Comparison of ENCODE assay signal across 28 cellular contexts in the genomic region with DNA sequence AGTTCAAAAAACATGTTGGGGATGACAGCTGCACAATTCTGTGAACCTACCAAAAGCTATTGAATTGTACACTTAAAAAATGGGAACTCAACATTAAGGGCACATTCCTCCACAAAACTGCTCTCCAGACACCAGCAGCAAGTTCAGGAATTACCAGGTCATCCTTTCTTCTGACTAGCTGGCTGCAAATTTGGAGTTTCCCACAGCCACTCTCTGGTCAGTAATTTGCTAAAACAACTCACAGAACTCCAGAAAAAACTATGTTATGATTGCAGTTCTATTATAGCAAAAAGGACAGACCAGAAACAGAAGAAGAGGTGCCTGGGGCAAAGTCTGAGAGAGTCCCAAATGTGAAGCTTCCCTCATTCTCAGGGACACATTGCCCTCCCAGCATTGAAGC. TPM values are rescaled to one million over a fixed set of nuclear protein-coding genes. Genes with fewer than 3 reads are reported as not detected.
A peak's percentile ranks its signal among the peaks of the same experiment; 100 is the strongest.
DNase-seq lines count a peak whose midpoint lies in the region; ATAC-seq and TF ChIP-seq lines count a peak whose summit lies in the region.
"Had no signal": no experiment of that assay in that cellular context is flagged by ENCODE, and none has a peak within 500 bp of the region (broad histone marks: within the 10 kb centered on the region; RNA-seq: fewer than 3 reads in every experiment).

No MANE protein-coding gene starts in this region.

- H3K9me3 Mint-ChIP-seq in HFFc6 = no peaks in the 10 kb centered on the region
- H3K9me3 Mint-ChIP-seq: activated naive CD4-positive, alpha-beta T cell treated with anti-CD3 and anti-CD28 coated beads for 36 hours; CD14-positive monocyte; effector memory CD8-positive, alpha-beta T cell; IgD-negative memory B cell; natural killer cell treated with Interleukin-12 subunit alpha and Interleukin-12 subunit beta and Interleukin-15 and Interleukin-18, amount 100 ng/mL, for 72 hours; type B pancreatic cell had no signal

- H3K9me3 ChIP-seq in smooth muscle cell (replicated peaks; ENCODE audit: low read depth) = no peaks in the 10 kb centered on the region
- H3K9me3 ChIP-seq: adrenal gland, esophagus muscularis mucosa, ovary, spleen had no signal

- H3K9ac ChIP-seq in smooth muscle cell (ENCODE audit: low read depth) = peak overlapping the region; percentile 68

- TF ChIP-seq CTCF in HFFc6 (IDR thresholded peaks at IDR 0.05) = no peak
- no peak for TF ChIP-seq CTCF in WI38 (IDR thresholded peaks at IDR 0.05; ENCODE audit: low read depth, low read length)
- no peak for TF ChIP-seq CTCF in fibroblast of pulmonary artery (IDR thresholded peaks at IDR 0.05; ENCODE audit: low read length, missing control alignments)
- TF ChIP-seq CTCF in smooth muscle cell (IDR thresholded peaks at IDR 0.05; ENCODE audit: borderline replicate concordance, insufficient read depth, poor library complexity, severe bottlenecking) = no peak

- H3K27me3 ChIP-seq in smooth muscle cell (ENCODE audit: low read depth) = no peaks in the 10 kb centered on the region
- H3K27me3 ChIP-seq: adrenal gland, esophagus muscularis mucosa, ovary, spleen had no signal

- H3K4me1 ChIP-seq in smooth muscle cell (ENCODE audit: low read depth) = no peaks in the 10 kb centered on the region
- H3K4me1 ChIP-seq: esophagus muscularis mucosa, spleen had no signal

- no peak overlapping the region for H2AFZ ChIP-seq in smooth muscle cell (ENCODE audit: low read depth)
- H2AFZ ChIP-seq: PC-9 had no signal

- peak overlapping the region; percentile 30; the same call in 1 of the 2 replicates for H3K4me3 ChIP-seq in WI38 (ENCODE audit: low read depth, low read length)
- no peak overlapping the region for H3K4me3 ChIP-seq in fibroblast of pulmonary artery (replicated peaks; ENCODE audit: low read depth, low read length)
- H3K4me3 ChIP-seq in smooth muscle cell = no peak overlapping the region
- H3K4me3 ChIP-seq: adrenal gland, esophagus muscularis mucosa, ovary, PC-9, spleen had no signal

- no peak for ATAC-seq in left colon
- ATAC-seq: effector memory CD8-positive, alpha-beta T cell; natural killer cell treated with Interleukin-12 subunit alpha and Interleukin-12 subunit beta and Interleukin-15 and Interleukin-18, amount 100 ng/mL, for 72 hours had no signal

- peaks cover 20% of the 10 kb centered on the region for H4K20me1 ChIP-seq in smooth muscle cell (ENCODE audit: low read depth)

- peak; percentile 28 for DNase-seq in HFFc6
- peak; percentile 20 for DNase-seq in fibroblast of pulmonary artery (ENCODE audit: low read depth)
- DNase-seq in smooth muscle cell (lab: John Stamatoyannopoulos, UW; ENCODE audit: unreplicated experiment) = no peak
- no peak for DNase-seq in NCI-H2171 (lab: John Stamatoyannopoulos, UW)
- no peak for DNase-seq in left colon
- DNase-seq in NCI-H2107 treated with DMSO at 0.1 percent for 48 hours (lab: John Stamatoyannopoulos, UW; ENCODE audit: unreplicated experiment) = no peak
- DNase-seq: activated CD4-positive, alpha-beta T cell treated with anti-CD3 and anti-CD28 coated beads, Interleukin-2, amount 50 U/mL, for 48 hours; activated CD4-positive, CD25-positive, alpha-beta regulatory T cell; activated naive CD4-positive, alpha-beta T cell treated with anti-CD3 and anti-CD28 coated beads for 36 hours; cortex of kidney; effector memory CD8-positive, alpha-beta T cell; H7; kidney; NCI-H1092; NCI-H187; NCI-H524 treated with DMSO at 0.1 percent for 48 hours; NK-92 treated with Interleukin-12 subunit alpha and Interleukin-12 subunit beta, amount 100 ng/mL, for 24 hours; ovary; PC-9; SHP77; spleen had no signal

- H3K27ac ChIP-seq in smooth muscle cell (ENCODE audit: low read depth) = peak overlapping the region; percentile 83
- H3K27ac ChIP-seq: adrenal gland, esophagus muscularis mucosa, ovary, PC-9, spleen had no signal

- H3K36me3 ChIP-seq in smooth muscle cell (ENCODE audit: low read depth) = no peaks in the 10 kb centered on the region
- H3K36me3 ChIP-seq: adrenal gland, ovary had no signal

- intact Hi-C loops in left colon (cut with DNase I, micrococcal nuclease) = loop anchor here in 1 of 2 donors (5.0 kb wide), 1 partner anchor 222 kb away; no protein-coding TSS in a partner anchor

- H3K4me2 ChIP-seq in smooth muscle cell = peak overlapping the region; percentile 24
- H3K4me2 ChIP-seq: PC-9 had no signal

- H3K4me3 Mint-ChIP-seq in HFFc6 = peak overlapping the region; percentile 59; the same call in 1 of the 2 replicates
- H3K4me3 Mint-ChIP-seq: activated naive CD4-positive, alpha-beta T cell treated with anti-CD3 and anti-CD28 coated beads for 36 hours; CD14-positive monocyte; effector memory CD8-positive, alpha-beta T cell; IgD-negative memory B cell; natural killer cell treated with Interleukin-12 subunit alpha and Interleukin-12 subunit beta and Interleukin-15 and Interleukin-18, amount 100 ng/mL, for 72 hours; type B pancreatic cell had no signal

- peaks cover 5% of the 10 kb centered on the region; the same call in 1 of the 2 replicates for H3K36me3 Mint-ChIP-seq in HFFc6 (ENCODE audit: low read depth)
- H3K36me3 Mint-ChIP-seq: type B pancreatic cell had no signal

- H3F3A ChIP-seq in smooth muscle cell (ENCODE audit: low read depth) = no peaks in the 10 kb centered on the region

- peak overlapping the region; percentile 76 for H3K27ac Mint-ChIP-seq in HFFc6
- H3K27ac Mint-ChIP-seq: activated naive CD4-positive, alpha-beta T cell treated with anti-CD3 and anti-CD28 coated beads for 36 hours; CD14-positive monocyte; IgD-negative memory B cell; natural killer cell treated with Interleukin-12 subunit alpha and Interleukin-12 subunit beta and Interleukin-15 and Interleukin-18, amount 100 ng/mL, for 72 hours; type B pancreatic cell had no signal

- peaks cover 29% of the 10 kb centered on the region for H3K4me1 Mint-ChIP-seq in HFFc6 (ENCODE audit: low read depth)
- H3K4me1 Mint-ChIP-seq: IgD-negative memory B cell had no signal

- peaks cover 4% of the 10 kb centered on the region; the same call in 1 of the 2 replicates for H3K27me3 Mint-ChIP-seq in HFFc6 (ENCODE audit: insufficient read depth)
- H3K27me3 Mint-ChIP-seq: effector memory CD8-positive, alpha-beta T cell; IgD-negative memory B cell; natural killer cell treated with Interleukin-12 subunit alpha and Interleukin-12 subunit beta and Interleukin-15 and Interleukin-18, amount 100 ng/mL, for 72 hours; type B pancreatic cell had no signal

- H3K79me2 ChIP-seq in smooth muscle cell (ENCODE audit: low read depth) = no peaks in the 10 kb centered on the region

RNA-seq across cellular contexts. Expression of a gene that starts 20.1 kb away (rescaled TPM):
- total RNA-seq in HFFc6 (2021; fragmentation: NEBNext Ultra II Directional; extraction: Animal tissue kit (Norgen Biotek cat#: 25700)) = under 1 TPM in 1 of 6 experiments, not detected in 5; 0.06 TPM
- total RNA-seq in smooth muscle cell = 0.04 TPM in 1 of 2 replicates, not detected in the other
- polyA plus RNA-seq in smooth muscle cell = 0.03 and 0.05 TPM in 2 replicates
- total RNA-seq in left colon = under 1 TPM; 0.14 to 0.18 TPM
- total RNA-seq: activated naive CD4-positive, alpha-beta T cell treated with anti-CD3 and anti-CD28 coated beads for 36 hours had no signal
- polyA plus RNA-seq: CD14-positive monocyte had no signal

Comparison
In these comparisons a context has a peak if more than half of its experiments do, and no peak if none do; other contexts are left out.
1. DNase-seq: peak in HFFc6 (single experiment) and fibroblast of pulmonary artery (single experiment); none in smooth muscle cell (single experiment), NCI-H2171 (single experiment), left colon (0 of 2) and NCI-H2107 treated with DMSO at 0.1 percent for 48 hours (single experiment).